In the genomic region with DNA sequence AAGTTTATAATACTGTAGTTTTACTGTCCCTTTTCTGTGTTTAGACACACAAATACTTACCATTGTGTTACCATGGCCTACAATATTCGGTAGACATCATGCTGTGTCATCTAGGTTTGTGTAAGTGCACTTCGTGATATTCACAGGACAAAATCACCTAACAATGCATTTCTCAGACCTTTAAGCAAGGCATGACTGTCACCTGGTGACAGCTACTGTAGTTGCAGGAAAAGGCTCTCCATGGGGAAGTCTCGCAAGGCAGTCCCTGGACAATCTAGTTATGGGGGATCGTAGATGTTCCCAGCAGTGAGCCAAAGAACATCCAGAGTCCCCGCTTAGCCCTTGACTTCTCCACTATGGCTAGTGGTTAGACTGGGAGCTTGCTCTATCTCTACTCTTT, we compare ENCODE assay signal across 1 cellular context.
TF ChIP-seq lines count a peak whose summit lies in the region.

No MANE protein-coding gene starts in this region.

TF ChIP-seq in GM23338, 12 proteins besides CTCF, POLR2A, EP300 and RAD21 (continued from another document):
- TF ChIP-seq, protein P1, sequence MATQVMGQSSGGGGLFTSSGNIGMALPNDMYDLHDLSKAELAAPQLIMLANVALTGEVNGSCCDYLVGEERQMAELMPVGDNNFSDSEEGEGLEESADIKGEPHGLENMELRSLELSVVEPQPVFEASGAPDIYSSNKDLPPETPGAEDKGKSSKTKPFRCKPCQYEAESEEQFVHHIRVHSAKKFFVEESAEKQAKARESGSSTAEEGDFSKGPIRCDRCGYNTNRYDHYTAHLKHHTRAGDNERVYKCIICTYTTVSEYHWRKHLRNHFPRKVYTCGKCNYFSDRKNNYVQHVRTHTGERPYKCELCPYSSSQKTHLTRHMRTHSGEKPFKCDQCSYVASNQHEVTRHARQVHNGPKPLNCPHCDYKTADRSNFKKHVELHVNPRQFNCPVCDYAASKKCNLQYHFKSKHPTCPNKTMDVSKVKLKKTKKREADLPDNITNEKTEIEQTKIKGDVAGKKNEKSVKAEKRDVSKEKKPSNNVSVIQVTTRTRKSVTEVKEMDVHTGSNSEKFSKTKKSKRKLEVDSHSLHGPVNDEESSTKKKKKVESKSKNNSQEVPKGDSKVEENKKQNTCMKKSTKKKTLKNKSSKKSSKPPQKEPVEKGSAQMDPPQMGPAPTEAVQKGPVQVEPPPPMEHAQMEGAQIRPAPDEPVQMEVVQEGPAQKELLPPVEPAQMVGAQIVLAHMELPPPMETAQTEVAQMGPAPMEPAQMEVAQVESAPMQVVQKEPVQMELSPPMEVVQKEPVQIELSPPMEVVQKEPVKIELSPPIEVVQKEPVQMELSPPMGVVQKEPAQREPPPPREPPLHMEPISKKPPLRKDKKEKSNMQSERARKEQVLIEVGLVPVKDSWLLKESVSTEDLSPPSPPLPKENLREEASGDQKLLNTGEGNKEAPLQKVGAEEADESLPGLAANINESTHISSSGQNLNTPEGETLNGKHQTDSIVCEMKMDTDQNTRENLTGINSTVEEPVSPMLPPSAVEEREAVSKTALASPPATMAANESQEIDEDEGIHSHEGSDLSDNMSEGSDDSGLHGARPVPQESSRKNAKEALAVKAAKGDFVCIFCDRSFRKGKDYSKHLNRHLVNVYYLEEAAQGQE (IDR thresholded peaks at IDR 0.05; ENCODE audit: unreplicated experiment) = no peak
